Comparison of ENCODE assay signal across 16 cellular contexts in genomic region chr1:94973271-94973922, GRCh38. TPM values are rescaled to one million over a fixed set of nuclear protein-coding genes. Genes with fewer than 3 reads are reported as not detected.
DNase-seq lines count a peak whose midpoint lies in the region; ATAC-seq and TF ChIP-seq lines count a peak whose summit lies in the region.
"Had no signal": no experiment of that assay in that cellular context is flagged by ENCODE, and none has a peak within 500 bp of the region (broad histone marks: within the 10 kb centered on the region; RNA-seq: fewer than 3 reads in every experiment).

No MANE protein-coding gene starts in this region.

- H3K79me2 ChIP-seq in osteoblast (ENCODE audit: insufficient read depth, low read length) (no peaks in the 10 kb centered on the region), PC-3 (ENCODE audit: low read length) (no peaks in the 10 kb centered on the region)

- H3K27me3 ChIP-seq in osteoblast (ENCODE audit: insufficient read depth, low read length) (no peaks in the 10 kb centered on the region), thyroid gland (no peaks in the 10 kb centered on the region), PC-3 (ENCODE audit: low read length) (no peaks in the 10 kb centered on the region)
- H3K27me3 ChIP-seq: foreskin keratinocyte had no signal

- peak overlapping the region; percentile 59 for H2AFZ ChIP-seq in osteoblast (ENCODE audit: low read length)
- no peak overlapping the region for H2AFZ ChIP-seq in PC-3 (ENCODE audit: low read length)

- H3F3A ChIP-seq in PC-3 (ENCODE audit: low read length, unreplicated experiment), result peaks cover 6% of the 10 kb centered on the region

- H4K20me1 ChIP-seq in osteoblast (ENCODE audit: insufficient read depth, low read length) (no peaks in the 10 kb centered on the region), PC-3 (ENCODE audit: low read length) (no peaks in the 10 kb centered on the region)

- POLR2A ChIA-PET in PC-3 (lab: Charles Lee; ENCODE audit: unreplicated experiment), result interaction anchor here (1.0 kb wide), 1 partner anchor 9 kb away, joined by 13 read pairs; no protein-coding TSS in a partner anchor

- peak overlapping the region; percentile 49; the same call in 1 of the 2 replicates for H3K27ac ChIP-seq in SK-N-MC
- H3K27ac ChIP-seq in osteoblast (ENCODE audit: low read depth, low read length), result peak overlapping the region; percentile 90
- peak overlapping the region; percentile 14 to 50 (median 36) for H3K27ac ChIP-seq in thyroid gland
- H3K27ac ChIP-seq in PC-3 (ENCODE audit: low read length), result no peak overlapping the region
- H3K27ac ChIP-seq: foreskin keratinocyte had no signal

- DNase-seq in SK-N-MC (ENCODE audit: low read depth, low spot score) (no peak), fibroblast of the aortic adventitia (ENCODE audit: low read depth) (peak; percentile 60), osteoblast (ENCODE audit: insufficient read length, low spot score, missing footprints) (no peak), thyroid gland (no peak), PC-3 (no peak), posterior vena cava (ENCODE audit: low spot score) (no peak), NCI-H526 treated with DMSO at 0.1 percent for 48 hours (lab: John Stamatoyannopoulos, UW) (no peak), SIG-M5 (lab: John Stamatoyannopoulos, UW) (no peak)
- DNase-seq: activated CD4-positive, alpha-beta T cell treated with anti-CD3 and anti-CD28 coated beads for 1 hour; activated naive CD4-positive, alpha-beta T cell treated with Interleukin-2 at 50 U/mL for 16 hours; effector memory CD8-positive, alpha-beta T cell; foreskin keratinocyte; stimulated activated CD4-positive, alpha-beta T cell treated with anti-CD3 and anti-CD28 coated beads, Interleukin-12 subunit alpha, Interleukin-12 subunit beta, amount 100 ng/mL, for 4 hours; stimulated activated naive CD4-positive, alpha-beta T cell treated with Interleukin-2 at 50 U/mL for 16 hours; T-helper 17 cell had no signal

- H3K4me1 ChIP-seq in osteoblast (ENCODE audit: insufficient read depth, low read length) (peaks cover 43% of the 10 kb centered on the region), thyroid gland (peaks cover 0 to 14% of the 10 kb centered on the region in 2 donors), PC-3 (ENCODE audit: insufficient read depth, low read length) (peaks cover 33% of the 10 kb centered on the region)

- H3K36me3 ChIP-seq in SK-N-MC (ENCODE audit: insufficient read depth, low read length) (no peaks in the 10 kb centered on the region), osteoblast (ENCODE audit: insufficient read depth, low read length) (no peaks in the 10 kb centered on the region), thyroid gland (no peaks in the 10 kb centered on the region), PC-3 (ENCODE audit: low read depth, low read length) (no peaks in the 10 kb centered on the region)

- no peak for TF ChIP-seq POLR2A in thyroid gland (IDR thresholded peaks at IDR 0.05)

- WGBS in thyroid gland, 2 donors, result 74 to 80% methylated on average over 8 of the region's 8 CpGs

- CTCF ChIA-PET in PC-3 (lab: Charles Lee), result no interaction called here

- TF ChIP-seq CTCF in fibroblast of the aortic adventitia (IDR thresholded peaks at IDR 0.05; ENCODE audit: insufficient read depth, low read length), result no peak
- no peak for TF ChIP-seq CTCF in osteoblast (IDR thresholded peaks at IDR 0.05; ENCODE audit: extremely low read depth, low read depth, low read length)
- TF ChIP-seq CTCF in thyroid gland (IDR thresholded peaks at IDR 0.05), result no peak
- no peak for TF ChIP-seq CTCF in PC-3 (conservative IDR thresholded peaks at IDR 0.05; ENCODE audit: low read depth, low read length)

- H3K9me3 ChIP-seq in SK-N-MC (ENCODE audit: low read depth, low read length) (no peaks in the 10 kb centered on the region), osteoblast (ENCODE audit: low read depth, low read length) (no peaks in the 10 kb centered on the region), thyroid gland (no peaks in the 10 kb centered on the region), PC-3 (ENCODE audit: low read length) (no peaks in the 10 kb centered on the region)

- no TSS peak for BruUV-seq in PC-3 (replicated peaks; lab: Mats Ljungman, UMichigan)

- ATAC-seq in PC-3, result no peak
- ATAC-seq: effector memory CD8-positive, alpha-beta T cell; foreskin keratinocyte; K562; T-helper 17 cell had no signal

- intact Hi-C loops in thyroid gland (cut with DNase I), result no loop called here
- intact Hi-C loops in PC-3 (cut with micrococcal nuclease), result no loop called here
- intact Hi-C loops in posterior vena cava (cut with DNase I), result loop anchor here in 1 of 2 donors (5.0 kb wide), 1 partner anchor 46 kb away; the partner anchor contains the start of gene CNN3

- H3K9ac ChIP-seq in SK-N-MC (ENCODE audit: insufficient read length) (no peak overlapping the region), PC-3 (ENCODE audit: low read length) (no peak overlapping the region)

- H3K4me2 ChIP-seq in osteoblast (ENCODE audit: insufficient read depth, low read length) (no peak overlapping the region), PC-3 (ENCODE audit: low read length) (no peak overlapping the region)

- H3K4me3 ChIP-seq in SK-N-MC (no peak overlapping the region), fibroblast of the aortic adventitia (ENCODE audit: low read depth, low read length) (no peak overlapping the region), osteoblast (ENCODE audit: insufficient read depth, low read length) (no peak overlapping the region), thyroid gland (replicated peaks in 1 of 3) (no peak overlapping the region), PC-3 (ENCODE audit: low read length) (no peak overlapping the region)
- H3K4me3 ChIP-seq: K562 had no signal

- no peaks in the 10 kb centered on the region for H3K9me2 ChIP-seq in PC-3 (replicated peaks; ENCODE audit: low read length)

RNA-seq across cellular contexts. Expression of gene CNN3, which starts 46.5 kb away (rescaled TPM):
- total RNA-seq in fibroblast of the aortic adventitia (ENCODE audit: low replicate concordance), result 211 and 318 TPM in 2 replicates
- 316 and 333 TPM in 2 replicates for total RNA-seq in osteoblast
- total RNA-seq in thyroid gland, result 100 to 1,000 TPM; 149 to 257 (median 177) TPM
- total RNA-seq in PC-3 (2014; rRNA removed), result 231 and 323 TPM in 2 replicates
- 100 to 1,000 TPM; 385 to 542 TPM for total RNA-seq in posterior vena cava
